Comparison of ENCODE assay signal across 1 cellular context in the genomic region with DNA sequence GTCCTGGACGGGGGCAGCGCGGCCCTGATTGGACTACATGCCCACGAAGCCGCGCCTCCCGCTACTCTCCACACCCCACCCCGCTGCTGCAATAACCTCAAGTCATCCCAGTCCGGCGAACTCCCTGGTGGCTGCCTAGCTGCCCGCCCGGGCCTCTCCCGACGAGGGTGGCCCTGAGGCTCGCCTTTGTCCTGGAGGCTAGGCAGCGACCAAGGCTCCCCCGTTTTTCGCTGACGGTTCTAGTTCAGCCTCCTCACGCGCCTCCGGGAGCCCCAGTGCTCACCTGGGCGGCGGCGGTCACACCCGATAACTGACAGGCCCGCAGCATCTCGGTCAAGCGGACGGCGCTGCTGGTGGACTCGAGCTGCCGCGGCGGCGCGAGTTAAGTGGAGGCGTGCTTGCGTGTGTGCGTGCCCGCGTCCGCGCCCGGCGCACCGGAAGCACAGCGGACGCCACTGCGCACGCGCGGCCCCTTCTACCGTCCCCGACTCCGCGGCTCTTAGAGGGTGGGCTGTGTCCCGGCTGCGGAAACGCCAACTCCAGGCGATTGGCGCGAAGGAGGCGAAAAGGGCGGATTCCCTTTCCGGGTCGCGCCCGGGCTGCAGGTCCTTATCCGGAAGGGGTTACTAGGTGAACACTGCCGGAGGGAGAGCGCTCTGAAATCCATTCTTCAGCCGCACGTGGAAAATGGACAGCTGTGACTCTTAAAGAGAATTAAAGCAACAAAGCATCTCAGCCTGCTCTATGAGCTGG.
TF ChIP-seq lines count a peak whose summit lies in the region.

Gene IMMT (minus strand): TSS at position 408 of the 753 bp plus-strand sequence. CDS start 80 bp downstream, at position 328.

TF ChIP-seq in HepG2, 621 proteins besides CTCF, POLR2A, EP300 and RAD21 (continued from another document and continues in another):
- TF ChIP-seq NR3C1 (CRISPR knock-in tag; IDR thresholded peaks at IDR 0.05): 0 out of 2 replicates have a peak, but pooled peaks have one; percentile 74
- no peak for TF ChIP-seq ZNF234 (CRISPR knock-in tag; conservative IDR thresholded peaks at IDR 0.05)
- TF ChIP-seq KAT7 (CRISPR knock-in tag; IDR thresholded peaks at IDR 0.05; ENCODE audit: borderline replicate concordance): no peak; the same call in none of the 2 replicates
- peak; percentile 26; the same call in 1 of the 2 replicates for TF ChIP-seq KDM1A (CRISPR knock-in tag; IDR thresholded peaks at IDR 0.05)
- peak; percentile 99 for TF ChIP-seq ZNF558 (CRISPR knock-in tag; IDR thresholded peaks at IDR 0.05; ENCODE audit: borderline replicate concordance)
- no peak; the same call in 1 of the 2 replicates for TF ChIP-seq BCL6 (CRISPR knock-in tag; IDR thresholded peaks at IDR 0.05)
- TF ChIP-seq, protein P1, sequence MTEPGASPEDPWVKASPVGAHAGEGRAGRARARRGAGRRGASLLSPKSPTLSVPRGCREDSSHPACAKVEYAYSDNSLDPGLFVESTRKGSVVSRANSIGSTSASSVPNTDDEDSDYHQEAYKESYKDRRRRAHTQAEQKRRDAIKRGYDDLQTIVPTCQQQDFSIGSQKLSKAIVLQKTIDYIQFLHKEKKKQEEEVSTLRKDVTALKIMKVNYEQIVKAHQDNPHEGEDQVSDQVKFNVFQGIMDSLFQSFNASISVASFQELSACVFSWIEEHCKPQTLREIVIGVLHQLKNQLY (CRISPR knock-in tag; IDR thresholded peaks at IDR 0.05): no peak
- TF ChIP-seq, protein P2, sequence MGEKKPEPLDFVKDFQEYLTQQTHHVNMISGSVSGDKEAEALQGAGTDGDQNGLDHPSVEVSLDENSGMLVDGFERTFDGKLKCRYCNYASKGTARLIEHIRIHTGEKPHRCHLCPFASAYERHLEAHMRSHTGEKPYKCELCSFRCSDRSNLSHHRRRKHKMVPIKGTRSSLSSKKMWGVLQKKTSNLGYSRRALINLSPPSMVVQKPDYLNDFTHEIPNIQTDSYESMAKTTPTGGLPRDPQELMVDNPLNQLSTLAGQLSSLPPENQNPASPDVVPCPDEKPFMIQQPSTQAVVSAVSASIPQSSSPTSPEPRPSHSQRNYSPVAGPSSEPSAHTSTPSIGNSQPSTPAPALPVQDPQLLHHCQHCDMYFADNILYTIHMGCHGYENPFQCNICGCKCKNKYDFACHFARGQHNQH (CRISPR knock-in tag; IDR thresholded peaks at IDR 0.05): peak; percentile 58
- TF ChIP-seq HINFP (CRISPR knock-in tag; IDR thresholded peaks at IDR 0.05; ENCODE audit: low read depth): peak; percentile 98
- no peak for TF ChIP-seq MBNL3 (CRISPR knock-in tag; conservative IDR thresholded peaks at IDR 0.05)
- peak; percentile 70 for TF ChIP-seq HDAC2 (CRISPR knock-in tag; IDR thresholded peaks at IDR 0.05)
- TF ChIP-seq ZSCAN21 (CRISPR knock-in tag; IDR thresholded peaks at IDR 0.05; ENCODE audit: borderline replicate concordance): peak; percentile 97
- peak; percentile 73 for TF ChIP-seq ZNF878 (CRISPR knock-in tag; IDR thresholded peaks at IDR 0.05)
- peak; percentile 50 for TF ChIP-seq RARA (CRISPR knock-in tag; IDR thresholded peaks at IDR 0.05)
- TF ChIP-seq TFDP1 (CRISPR knock-in tag; IDR thresholded peaks at IDR 0.05; ENCODE audit: borderline replicate concordance): peak; percentile 90
- peak; percentile 56; the same call in 1 of the 2 replicates for TF ChIP-seq ZNF12 (CRISPR knock-in tag; IDR thresholded peaks at IDR 0.05)
- TF ChIP-seq, protein P3, sequence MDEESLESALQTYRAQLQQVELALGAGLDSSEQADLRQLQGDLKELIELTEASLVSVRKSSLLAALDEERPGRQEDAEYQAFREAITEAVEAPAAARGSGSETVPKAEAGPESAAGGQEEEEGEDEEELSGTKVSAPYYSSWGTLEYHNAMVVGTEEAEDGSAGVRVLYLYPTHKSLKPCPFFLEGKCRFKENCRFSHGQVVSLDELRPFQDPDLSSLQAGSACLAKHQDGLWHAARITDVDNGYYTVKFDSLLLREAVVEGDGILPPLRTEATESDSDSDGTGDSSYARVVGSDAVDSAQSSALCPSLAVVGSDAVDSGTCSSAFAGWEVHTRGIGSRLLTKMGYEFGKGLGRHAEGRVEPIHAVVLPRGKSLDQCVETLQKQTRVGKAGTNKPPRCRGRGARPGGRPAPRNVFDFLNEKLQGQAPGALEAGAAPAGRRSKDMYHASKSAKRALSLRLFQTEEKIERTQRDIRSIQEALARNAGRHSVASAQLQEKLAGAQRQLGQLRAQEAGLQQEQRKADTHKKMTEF (CRISPR knock-in tag; IDR thresholded peaks at IDR 0.05): peak; percentile 96
- peak; percentile 90; the same call in 1 of the 2 replicates for TF ChIP-seq ZNF768 (CRISPR knock-in tag; IDR thresholded peaks at IDR 0.05)
- no peak for TF ChIP-seq FOXA1 (IDR thresholded peaks at IDR 0.05)
- peak; percentile 45; the same call in 1 of the 2 replicates for TF ChIP-seq FOXA1 (CRISPR knock-in tag; IDR thresholded peaks at IDR 0.05)
- peak; percentile 81 for TF ChIP-seq ELF3 (CRISPR knock-in tag; IDR thresholded peaks at IDR 0.05)
- peak; percentile 100 for TF ChIP-seq NR2C2 (CRISPR knock-in tag; IDR thresholded peaks at IDR 0.05; ENCODE audit: borderline replicate concordance)
- no peak for TF ChIP-seq TFE3 (CRISPR knock-in tag; IDR thresholded peaks at IDR 0.05)
- peak; percentile 51 for TF ChIP-seq TBX3 (IDR thresholded peaks at IDR 0.05; ENCODE audit: borderline replicate concordance)
- TF ChIP-seq SP1 (IDR thresholded peaks at IDR 0.05): no peak
- TF ChIP-seq SP1 (CRISPR knock-in tag; IDR thresholded peaks at IDR 0.05): peak; percentile 63
- no peak for TF ChIP-seq ATM (IDR thresholded peaks at IDR 0.05; ENCODE audit: borderline replicate concordance)
- TF ChIP-seq ZNF564 (CRISPR knock-in tag; IDR thresholded peaks at IDR 0.05): peak; percentile 86
- TF ChIP-seq ZNF317 (CRISPR knock-in tag; IDR thresholded peaks at IDR 0.05): peak; percentile 81; the same call in 1 of the 2 replicates
- TF ChIP-seq, protein P4, sequence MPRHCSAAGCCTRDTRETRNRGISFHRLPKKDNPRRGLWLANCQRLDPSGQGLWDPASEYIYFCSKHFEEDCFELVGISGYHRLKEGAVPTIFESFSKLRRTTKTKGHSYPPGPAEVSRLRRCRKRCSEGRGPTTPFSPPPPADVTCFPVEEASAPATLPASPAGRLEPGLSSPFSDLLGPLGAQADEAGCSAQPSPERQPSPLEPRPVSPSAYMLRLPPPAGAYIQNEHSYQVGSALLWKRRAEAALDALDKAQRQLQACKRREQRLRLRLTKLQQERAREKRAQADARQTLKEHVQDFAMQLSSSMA (CRISPR knock-in tag; IDR thresholded peaks at IDR 0.05): peak; percentile 84; the same call in 1 of the 2 replicates
- peak; percentile 45; the same call in 1 of the 2 replicates for TF ChIP-seq FOXM1 (CRISPR knock-in tag; IDR thresholded peaks at IDR 0.05)
- no peak for TF ChIP-seq MTF2 (CRISPR knock-in tag; IDR thresholded peaks at IDR 0.05; ENCODE audit: borderline replicate concordance)
- peak; percentile 91; the same call in 1 of the 2 replicates for TF ChIP-seq ZNF720 (CRISPR knock-in tag; IDR thresholded peaks at IDR 0.05)
- TF ChIP-seq, protein P5, sequence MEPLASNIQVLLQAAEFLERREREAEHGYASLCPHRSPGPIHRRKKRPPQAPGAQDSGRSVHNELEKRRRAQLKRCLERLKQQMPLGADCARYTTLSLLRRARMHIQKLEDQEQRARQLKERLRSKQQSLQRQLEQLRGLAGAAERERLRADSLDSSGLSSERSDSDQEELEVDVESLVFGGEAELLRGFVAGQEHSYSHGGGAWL (CRISPR knock-in tag; IDR thresholded peaks at IDR 0.05): peak; percentile 94
- no peak for TF ChIP-seq ATAD3A (CRISPR knock-in tag; IDR thresholded peaks at IDR 0.05)
- TF ChIP-seq SIX1 (CRISPR knock-in tag; IDR thresholded peaks at IDR 0.05; ENCODE audit: borderline replicate concordance): no peak
- TF ChIP-seq AGO2 (optimal IDR thresholded peaks at IDR 0.05; ENCODE audit: low read depth, low read length): peak; percentile 98
- no peak for TF ChIP-seq TCF12 (IDR thresholded peaks at IDR 0.05)
- TF ChIP-seq TCF12 (CRISPR knock-in tag; IDR thresholded peaks at IDR 0.05): peak; percentile 58; the same call in 1 of the 2 replicates
- TF ChIP-seq, protein P6, sequence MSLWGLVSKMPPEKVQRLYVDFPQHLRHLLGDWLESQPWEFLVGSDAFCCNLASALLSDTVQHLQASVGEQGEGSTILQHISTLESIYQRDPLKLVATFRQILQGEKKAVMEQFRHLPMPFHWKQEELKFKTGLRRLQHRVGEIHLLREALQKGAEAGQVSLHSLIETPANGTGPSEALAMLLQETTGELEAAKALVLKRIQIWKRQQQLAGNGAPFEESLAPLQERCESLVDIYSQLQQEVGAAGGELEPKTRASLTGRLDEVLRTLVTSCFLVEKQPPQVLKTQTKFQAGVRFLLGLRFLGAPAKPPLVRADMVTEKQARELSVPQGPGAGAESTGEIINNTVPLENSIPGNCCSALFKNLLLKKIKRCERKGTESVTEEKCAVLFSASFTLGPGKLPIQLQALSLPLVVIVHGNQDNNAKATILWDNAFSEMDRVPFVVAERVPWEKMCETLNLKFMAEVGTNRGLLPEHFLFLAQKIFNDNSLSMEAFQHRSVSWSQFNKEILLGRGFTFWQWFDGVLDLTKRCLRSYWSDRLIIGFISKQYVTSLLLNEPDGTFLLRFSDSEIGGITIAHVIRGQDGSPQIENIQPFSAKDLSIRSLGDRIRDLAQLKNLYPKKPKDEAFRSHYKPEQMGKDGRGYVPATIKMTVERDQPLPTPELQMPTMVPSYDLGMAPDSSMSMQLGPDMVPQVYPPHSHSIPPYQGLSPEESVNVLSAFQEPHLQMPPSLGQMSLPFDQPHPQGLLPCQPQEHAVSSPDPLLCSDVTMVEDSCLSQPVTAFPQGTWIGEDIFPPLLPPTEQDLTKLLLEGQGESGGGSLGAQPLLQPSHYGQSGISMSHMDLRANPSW (CRISPR knock-in tag; IDR thresholded peaks at IDR 0.05; ENCODE audit: borderline replicate concordance): peak; percentile 97
- TF ChIP-seq KLF12 (CRISPR knock-in tag; IDR thresholded peaks at IDR 0.05; ENCODE audit: borderline replicate concordance): peak; percentile 100
- TF ChIP-seq KDM3A (CRISPR knock-in tag; IDR thresholded peaks at IDR 0.05; ENCODE audit: low read depth): peak; percentile 55; the same call in 1 of the 2 replicates
- TF ChIP-seq ZSCAN30 (CRISPR knock-in tag; IDR thresholded peaks at IDR 0.05): no peak; the same call in 1 of the 2 replicates
- TF ChIP-seq BCL3 (CRISPR knock-in tag; IDR thresholded peaks at IDR 0.05): peak; percentile 94
- TF ChIP-seq ZMAT3 (CRISPR knock-in tag; conservative IDR thresholded peaks at IDR 0.05): peak; percentile 98
- peak; percentile 70 for TF ChIP-seq YY1 (IDR thresholded peaks at IDR 0.05; ENCODE audit: insufficient read depth, insufficient replicate concordance, low read depth, low read length)
- no peak; the same call in 1 of the 2 replicates for TF ChIP-seq TARDBP (CRISPR knock-in tag; IDR thresholded peaks at IDR 0.05)
- no peak; the same call in none of the 2 replicates for TF ChIP-seq POGZ (CRISPR knock-in tag; IDR thresholded peaks at IDR 0.05)
- TF ChIP-seq ZMYM2 (CRISPR knock-in tag; IDR thresholded peaks at IDR 0.05): 0 out of 2 replicates have a peak, but pooled peaks have one; percentile 32
- TF ChIP-seq IKZF1 (IDR thresholded peaks at IDR 0.05): no peak
- peak; percentile 90 for TF ChIP-seq HOXA3 (CRISPR knock-in tag; IDR thresholded peaks at IDR 0.05)
- no peak; the same call in 1 of the 2 replicates for TF ChIP-seq ZNF660 (CRISPR knock-in tag; IDR thresholded peaks at IDR 0.05; ENCODE audit: borderline replicate concordance, low read depth)
- TF ChIP-seq ATF1 (CRISPR knock-in tag; IDR thresholded peaks at IDR 0.05): peak; percentile 82
- TF ChIP-seq SIN3A (IDR thresholded peaks at IDR 0.05; ENCODE audit: borderline replicate concordance, low read depth, low read length): peak; percentile 89
- TF ChIP-seq JUNB (CRISPR knock-in tag; IDR thresholded peaks at IDR 0.05; ENCODE audit: borderline replicate concordance): no peak
- no peak for TF ChIP-seq ZNF83 (CRISPR knock-in tag; IDR thresholded peaks at IDR 0.05; ENCODE audit: borderline replicate concordance)
